In genomic region chr3:172092658-172093057, GRCh38 we compare ENCODE assay signal across 19 cellular contexts.
"Had no signal": no experiment of that assay in that cellular context is flagged by ENCODE, and none has a peak within 500 bp of the region (broad histone marks: within the 10 kb centered on the region; RNA-seq: fewer than 3 reads in every experiment).

No MANE protein-coding gene starts in this region.

- ATAC-seq: activated CD8-positive, alpha-beta T cell treated with anti-CD3 and anti-CD28 coated beads, Interleukin-2, amount 10 ng/mL, durations not matched to agents 7 days and 5 days; effector memory CD8-positive, alpha-beta T cell; left lung; sciatic nerve had no signal

- H3K9me3 Mint-ChIP-seq: activated CD4-positive, alpha-beta T cell treated with anti-CD3 and anti-CD28 coated beads, Interleukin-2, amount 10 ng/mL, durations not matched to agents 7 days and 5 days; activated T-cell treated with anti-CD3 and anti-CD28 coated beads, Interleukin-2, amount 50 U/mL, for 24 hours; effector memory CD8-positive, alpha-beta T cell; stimulated activated effector memory CD8-positive, alpha-beta T cell treated with anti-CD3 and anti-CD28 coated beads, Interleukin-12 subunit alpha, Interleukin-12 subunit beta, amount 100 ng/mL, for 72 hours had no signal

- H3K36me3 ChIP-seq: breast epithelium, left lung, ovary, thyroid gland had no signal

- H3K27ac ChIP-seq: breast epithelium, ovary, thyroid gland had no signal

- H3K27me3 ChIP-seq: breast epithelium, left lung, ovary, thyroid gland had no signal

- DNase-seq: activated CD4-positive, alpha-beta T cell treated with anti-CD3 and anti-CD28 coated beads, Interleukin-2, amount 10 ng/mL, durations not matched to agents 7 days and 5 days; activated CD8-positive, alpha-beta T cell treated with anti-CD3 and anti-CD28 coated beads, Interleukin-2, amount 10 ng/mL, durations not matched to agents 7 days and 5 days; activated effector memory CD4-positive, alpha-beta T cell treated with Interleukin-2 at 50 U/mL for 16 hours; activated naive CD4-positive, alpha-beta T cell treated with anti-CD3 and anti-CD28 coated beads, Interleukin-2, amount 50 U/mL, for 16 hours; activated T-cell treated with anti-CD3 and anti-CD28 coated beads, Interleukin-2, amount 50 U/mL, for 24 hours; aorta; cerebellar nuclear complex; dermis blood vessel endothelial cell; effector memory CD8-positive, alpha-beta T cell; head of caudate nucleus; left lung; mammary epithelial cell; midbrain; ovary; stimulated activated CD4-positive, alpha-beta T cell treated with anti-CD3 and anti-CD28 coated beads, Interleukin-4, amount 100 ng/mL, for 24 hours; thyroid gland had no signal

- H3K9me3 ChIP-seq: breast epithelium, ovary, thyroid gland had no signal

- H3K36me3 Mint-ChIP-seq: stimulated activated effector memory CD8-positive, alpha-beta T cell treated with anti-CD3 and anti-CD28 coated beads, Interleukin-12 subunit alpha, Interleukin-12 subunit beta, amount 100 ng/mL, for 72 hours had no signal

- H3K4me3 Mint-ChIP-seq: activated CD4-positive, alpha-beta T cell treated with anti-CD3 and anti-CD28 coated beads, Interleukin-2, amount 10 ng/mL, durations not matched to agents 7 days and 5 days; activated CD8-positive, alpha-beta T cell treated with anti-CD3 and anti-CD28 coated beads, Interleukin-2, amount 10 ng/mL, durations not matched to agents 7 days and 5 days; activated T-cell treated with anti-CD3 and anti-CD28 coated beads, Interleukin-2, amount 50 U/mL, for 24 hours; effector memory CD8-positive, alpha-beta T cell; stimulated activated effector memory CD8-positive, alpha-beta T cell treated with anti-CD3 and anti-CD28 coated beads, Interleukin-12 subunit alpha, Interleukin-12 subunit beta, amount 100 ng/mL, for 72 hours had no signal

- H3K27ac Mint-ChIP-seq: activated CD4-positive, alpha-beta T cell treated with anti-CD3 and anti-CD28 coated beads, Interleukin-2, amount 10 ng/mL, durations not matched to agents 7 days and 5 days; activated CD8-positive, alpha-beta T cell treated with anti-CD3 and anti-CD28 coated beads, Interleukin-2, amount 10 ng/mL, durations not matched to agents 7 days and 5 days; activated T-cell treated with anti-CD3 and anti-CD28 coated beads, Interleukin-2, amount 50 U/mL, for 24 hours; effector memory CD8-positive, alpha-beta T cell had no signal

- H3K4me3 ChIP-seq: breast epithelium, left lung, ovary, thyroid gland had no signal

- H3K27me3 Mint-ChIP-seq: activated CD4-positive, alpha-beta T cell treated with anti-CD3 and anti-CD28 coated beads, Interleukin-2, amount 10 ng/mL, durations not matched to agents 7 days and 5 days; activated T-cell treated with anti-CD3 and anti-CD28 coated beads, Interleukin-2, amount 50 U/mL, for 24 hours; effector memory CD8-positive, alpha-beta T cell had no signal
